17 cellular contexts compared by ENCODE assay signal in the genomic region with DNA sequence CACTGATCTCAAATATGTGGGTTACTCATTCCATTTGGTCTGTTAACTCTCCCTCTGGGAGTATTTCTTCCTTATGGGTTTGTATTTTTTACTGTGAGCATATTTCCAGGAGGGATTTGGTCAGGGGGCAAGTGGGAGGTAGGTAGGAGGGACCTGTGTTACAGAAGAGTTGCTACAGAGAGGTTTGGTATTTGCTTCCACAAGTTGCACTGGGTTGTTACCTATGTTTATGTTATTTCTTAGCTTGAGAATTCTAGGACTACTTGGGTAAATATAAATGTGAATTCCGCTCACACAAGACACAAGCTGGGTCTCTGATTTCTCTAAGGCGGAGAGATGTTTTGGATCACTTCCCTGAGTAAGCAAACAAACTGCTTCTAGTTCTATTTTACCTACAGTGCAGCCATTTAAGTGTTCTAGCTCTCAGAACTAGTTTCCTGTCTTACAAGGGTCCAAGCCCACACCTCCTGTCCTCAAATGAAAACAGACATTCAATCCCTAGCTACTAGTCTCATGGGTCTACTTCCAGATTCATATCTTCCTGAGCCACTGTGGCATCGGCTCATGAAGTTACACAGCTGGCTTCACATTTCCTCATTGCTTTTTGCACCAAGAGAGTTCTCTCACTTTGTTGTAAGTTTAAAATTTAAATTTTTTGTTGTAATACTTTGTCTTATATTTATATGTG.
"Had no signal": no experiment of that assay in that cellular context is flagged by ENCODE, and none has a peak within 500 bp of the region (broad histone marks: within the 10 kb centered on the region; RNA-seq: fewer than 3 reads in every experiment).

No MANE protein-coding gene starts in this region.

- ATAC-seq: left colon; mucosa of descending colon; naive thymus-derived CD8-positive, alpha-beta T cell; stimulated activated naive CD8-positive, alpha-beta T cell treated with anti-CD3 and anti-CD28 coated beads, Interleukin-15, Interleukin-2, amounts not matched to agents 100 U/mL and 50 U/mL, for 24 hours had no signal

- DNase-seq: activated CD4-positive, alpha-beta T cell treated with anti-CD3 and anti-CD28 coated beads, Interleukin-2, amount 50 U/mL, for 48 hours; activated CD4-positive, CD25-positive, alpha-beta regulatory T cell treated with anti-CD3 and anti-CD28 coated beads, Interleukin-2, amount 50 U/mL, for 72 hours; activated gamma-delta T cell treated with Interleukin-2 at 50 U/mL for 16 hours; activated naive CD8-positive, alpha-beta T cell treated with anti-CD3 and anti-CD28 coated beads for 36 hours; activated T-cell treated with anti-CD3 and anti-CD28 coated beads, Interleukin-2, amount 50 U/mL, for 48 hours; brain microvascular endothelial cell; dermis blood vessel endothelial cell; erythroblast; immature natural killer cell; left colon; mammary epithelial cell; mucosa of descending colon; naive thymus-derived CD8-positive, alpha-beta T cell; nucleus accumbens; stimulated activated CD4-positive, alpha-beta T cell treated with anti-CD3 and anti-CD28 coated beads, Interleukin-2, amount 100 ng/mL, for 48 hours; stimulated activated CD8-positive, alpha-beta memory T cell treated with anti-CD3 and anti-CD28 coated beads, Interleukin-4, amount 100 ng/mL, for 48 hours; stimulated activated naive CD8-positive, alpha-beta T cell treated with anti-CD3 and anti-CD28 coated beads, Interleukin-15, Interleukin-2, amounts not matched to agents 100 U/mL and 50 U/mL, for 24 hours had no signal
